Comparison of ENCODE assay signal across 8 cellular contexts in genomic region chr19:1104452-1105216, GRCh38. TPM values are rescaled to one million over a fixed set of nuclear protein-coding genes. Genes with fewer than 3 reads are reported as not detected.
A peak's percentile ranks its signal among the peaks of the same experiment; 100 is the strongest.
DNase-seq lines count a peak whose midpoint lies in the region; ATAC-seq and TF ChIP-seq lines count a peak whose summit lies in the region.

No MANE protein-coding gene starts in this region.

- H3K27ac ChIP-seq in PC-9, result peak overlapping the region; percentile 80
- H3K27ac ChIP-seq in stomach smooth muscle (ENCODE audit: low read length), result peak overlapping the region; percentile 88

- CTCF ChIA-PET in PC-9 (lab: Charles Lee), result interaction anchor here (0.5 kb wide), 1 partner anchor 47 kb away, joined by 3 read pairs; no protein-coding TSS in a partner anchor

- H3K36me3 ChIP-seq in PC-9 (ENCODE audit: low read depth) (no peaks in the 10 kb centered on the region), stomach smooth muscle (ENCODE audit: control insufficient read depth in 2 of 2, insufficient read depth in 2 of 2, low read length in 2 of 2) (peaks cover 6 to 10% of the 10 kb centered on the region in 2 donors)

- peak overlapping the region; percentile 66 to 71 for H3K9ac ChIP-seq in stomach smooth muscle (ENCODE audit: low read length in 2 of 2)

- H3K79me2 ChIP-seq in PC-9 (ENCODE audit: low read depth), result peaks cover 19% of the 10 kb centered on the region

- no peaks in the 10 kb centered on the region for H3K36me3 Mint-ChIP-seq in naive B cell

- H3K9me3 ChIP-seq in PC-9 (ENCODE audit: insufficient read depth, low read depth), result peaks cover 7% of the 10 kb centered on the region; the same call in 1 of the 2 replicates
- no peaks in the 10 kb centered on the region for H3K9me3 ChIP-seq in stomach smooth muscle (ENCODE audit: control insufficient read depth in 2 of 2, low read length in 2 of 2)

- H3K9me3 Mint-ChIP-seq in naive B cell, result no peaks in the 10 kb centered on the region

- H3K4me3 ChIP-seq in AG09309 (ENCODE audit: control insufficient read depth, low read depth, low read length), result peak overlapping the region; percentile 77
- H3K4me3 ChIP-seq in PC-9, result peak overlapping the region; percentile 78
- H3K4me3 ChIP-seq in fibroblast of mammary gland (ENCODE audit: control insufficient read depth, low read depth, low read length), result peak overlapping the region; percentile 61
- peak overlapping the region; percentile 71 to 77 for H3K4me3 ChIP-seq in stomach smooth muscle (ENCODE audit: low read length in 2 of 2)

- no peak overlapping the region for H2AFZ ChIP-seq in PC-9

- intact Hi-C loops in PC-9 (cut with micrococcal nuclease; ENCODE audit: unreplicated experiment), result loop anchor here (5.0 kb wide), 2 partner anchors 37 to 78 kb away; partner anchors contain the start of gene ARHGAP45

- ATAC-seq in GM18909 (IDR thresholded peaks at IDR 0.05; ENCODE audit: poor library complexity, unreplicated experiment), result peak; percentile 31
- ATAC-seq in HG03439 (IDR thresholded peaks at IDR 0.05; ENCODE audit: unreplicated experiment), result peak; percentile 35
- ATAC-seq in naive B cell (ENCODE audit: low read depth in 2 of 2), result peak; percentile 65

- H4K20me1 ChIP-seq in PC-9 (ENCODE audit: insufficient read depth), result peaks cover 30% of the 10 kb centered on the region

- DNase-seq in AG09309 (ENCODE audit: low read depth) (no peak), PC-9 (peak; percentile 54 to 81), fibroblast of mammary gland (ENCODE audit: low read depth) (peak; percentile 76), naive B cell (peak; percentile 91)
- DNase-seq in activated effector memory CD4-positive, alpha-beta T cell treated with Interleukin-2 at 50 U/mL for 16 hours, result peak; percentile 61

- H3K4me1 ChIP-seq in PC-9 (replicated peaks; ENCODE audit: insufficient read depth) (peaks cover 64% of the 10 kb centered on the region), stomach smooth muscle (ENCODE audit: control insufficient read depth, insufficient read depth, low read length) (peaks cover 41% of the 10 kb centered on the region)

- no peaks in the 10 kb centered on the region for H3K9me2 ChIP-seq in PC-9 (ENCODE audit: insufficient read depth)

- TF ChIP-seq CTCF in AG09309 (IDR thresholded peaks at IDR 0.05; ENCODE audit: control insufficient read depth, insufficient read depth, low read depth, low read length, missing control alignments) (peak; percentile 1), PC-9 (conservative IDR thresholded peaks at IDR 0.05) (no peak), fibroblast of mammary gland (conservative IDR thresholded peaks at IDR 0.05; ENCODE audit: control insufficient read depth, insufficient read depth, low read depth, low read length) (no peak)

- H3K27me3 ChIP-seq in PC-9 (ENCODE audit: insufficient read depth, low read depth) (no peaks in the 10 kb centered on the region), stomach smooth muscle (ENCODE audit: control insufficient read depth in 1 of 2, insufficient read depth in 2 of 2, low read length in 2 of 2) (no peaks in the 10 kb centered on the region)

- peak overlapping the region; percentile 69 to 91 (median 84) for H3K4me3 Mint-ChIP-seq in naive B cell

- H3K27me3 Mint-ChIP-seq in naive B cell, result no peaks in the 10 kb centered on the region

- POLR2A ChIA-PET in PC-9 (lab: Charles Lee; ENCODE audit: unreplicated experiment), result interaction anchor here (0.6 to 1.0 kb wide), 6 partner anchors 56 to 478 kb away, joined by 3 to 14 read pairs (median 5); partner anchors contain the start of gene CIRBP

- peaks cover 12 to 39% (median 25%) of the 10 kb centered on the region in 3 donors for H3K4me1 Mint-ChIP-seq in naive B cell

- peaks cover 65% of the 10 kb centered on the region for H3F3A ChIP-seq in PC-9 (ENCODE audit: insufficient read depth, low read depth)

- H3K27ac Mint-ChIP-seq in naive B cell, result peak overlapping the region; percentile 84 to 96 (median 93)

- TSS peak; percentile 49 for BruUV-seq in PC-9 (replicated peaks; lab: Mats Ljungman, UMichigan)

- peak overlapping the region; percentile 88 for H3K4me2 ChIP-seq in PC-9

RNA-seq across cellular contexts. Expression of gene GPX4, which starts 0.8 kb away (rescaled TPM):
- 465 and 489 TPM in 2 replicates for total RNA-seq in PC-9 (2021)
- 100 to 1,000 TPM; 235 to 356 (median 314) TPM for polyA plus RNA-seq in naive B cell (ENCODE audit: low read depth in 6 of 6)

RNA-seq across cellular contexts. Expression of gene POLR2E, which starts 9.5 kb away (rescaled TPM):
- 180 and 237 TPM in 2 replicates for total RNA-seq in PC-9 (2021)
- 100 to 1,000 TPM; 134 to 205 (median 174) TPM for polyA plus RNA-seq in naive B cell (ENCODE audit: low read depth in 6 of 6)

RNA-seq across cellular contexts. Expression of gene ARHGAP45, which starts 37.7 kb away (rescaled TPM):
- 20.2 and 20.6 TPM in 2 replicates for total RNA-seq in PC-9 (2021)
- polyA plus RNA-seq in naive B cell (ENCODE audit: low read depth in 6 of 6), result 100 to 1,000 TPM; 181 to 432 (median 210) TPM
